Comparison of ENCODE assay signal across 2 cellular contexts in the genomic region with DNA sequence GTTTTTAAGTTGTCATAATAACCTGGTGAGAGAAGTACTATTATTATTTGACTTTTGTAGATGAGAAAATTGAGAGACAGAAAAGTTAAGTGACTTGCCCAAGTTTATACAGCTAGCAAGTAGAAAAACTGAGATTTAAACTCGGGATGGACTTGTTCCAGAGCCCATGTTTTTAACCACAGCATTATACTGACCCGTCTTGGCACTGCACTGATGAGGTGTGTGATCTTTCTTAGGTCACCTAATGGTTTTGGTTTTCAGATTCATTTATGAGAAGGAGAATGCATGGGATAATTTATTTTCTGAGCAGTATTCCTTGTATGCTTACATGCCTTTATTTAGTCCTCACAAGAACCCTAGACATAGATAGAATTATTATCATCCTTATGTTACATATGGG.
TF ChIP-seq lines count a peak whose summit lies in the region.

No MANE protein-coding gene starts in this region.

TF ChIP-seq in HCT116, 20 proteins besides CTCF, POLR2A, EP300 and RAD21:
- no peak for TF ChIP-seq ELF1 (IDR thresholded peaks at IDR 0.05; ENCODE audit: borderline replicate concordance, low read depth)
- TF ChIP-seq EGR1 (IDR thresholded peaks at IDR 0.05; ENCODE audit: low read depth): no peak
- TF ChIP-seq CBX3 (IDR thresholded peaks at IDR 0.05; ENCODE audit: low read depth): no peak
- no peak for TF ChIP-seq ZFX (IDR thresholded peaks at IDR 0.05)
- no peak for TF ChIP-seq CEBPB (IDR thresholded peaks at IDR 0.05; ENCODE audit: low read depth)
- TF ChIP-seq TCF7L2 (IDR thresholded peaks at IDR 0.05; ENCODE audit: borderline replicate concordance, extremely low read depth, insufficient read depth, insufficient read length): no peak
- TF ChIP-seq SP1 (IDR thresholded peaks at IDR 0.05; ENCODE audit: low read depth): no peak
- TF ChIP-seq JUND (IDR thresholded peaks at IDR 0.05): no peak
- TF ChIP-seq, protein P1, sequence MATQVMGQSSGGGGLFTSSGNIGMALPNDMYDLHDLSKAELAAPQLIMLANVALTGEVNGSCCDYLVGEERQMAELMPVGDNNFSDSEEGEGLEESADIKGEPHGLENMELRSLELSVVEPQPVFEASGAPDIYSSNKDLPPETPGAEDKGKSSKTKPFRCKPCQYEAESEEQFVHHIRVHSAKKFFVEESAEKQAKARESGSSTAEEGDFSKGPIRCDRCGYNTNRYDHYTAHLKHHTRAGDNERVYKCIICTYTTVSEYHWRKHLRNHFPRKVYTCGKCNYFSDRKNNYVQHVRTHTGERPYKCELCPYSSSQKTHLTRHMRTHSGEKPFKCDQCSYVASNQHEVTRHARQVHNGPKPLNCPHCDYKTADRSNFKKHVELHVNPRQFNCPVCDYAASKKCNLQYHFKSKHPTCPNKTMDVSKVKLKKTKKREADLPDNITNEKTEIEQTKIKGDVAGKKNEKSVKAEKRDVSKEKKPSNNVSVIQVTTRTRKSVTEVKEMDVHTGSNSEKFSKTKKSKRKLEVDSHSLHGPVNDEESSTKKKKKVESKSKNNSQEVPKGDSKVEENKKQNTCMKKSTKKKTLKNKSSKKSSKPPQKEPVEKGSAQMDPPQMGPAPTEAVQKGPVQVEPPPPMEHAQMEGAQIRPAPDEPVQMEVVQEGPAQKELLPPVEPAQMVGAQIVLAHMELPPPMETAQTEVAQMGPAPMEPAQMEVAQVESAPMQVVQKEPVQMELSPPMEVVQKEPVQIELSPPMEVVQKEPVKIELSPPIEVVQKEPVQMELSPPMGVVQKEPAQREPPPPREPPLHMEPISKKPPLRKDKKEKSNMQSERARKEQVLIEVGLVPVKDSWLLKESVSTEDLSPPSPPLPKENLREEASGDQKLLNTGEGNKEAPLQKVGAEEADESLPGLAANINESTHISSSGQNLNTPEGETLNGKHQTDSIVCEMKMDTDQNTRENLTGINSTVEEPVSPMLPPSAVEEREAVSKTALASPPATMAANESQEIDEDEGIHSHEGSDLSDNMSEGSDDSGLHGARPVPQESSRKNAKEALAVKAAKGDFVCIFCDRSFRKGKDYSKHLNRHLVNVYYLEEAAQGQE (IDR thresholded peaks at IDR 0.05; ENCODE audit: low read depth): no peak
- no peak for TF ChIP-seq MAX (IDR thresholded peaks at IDR 0.05)
TF ChIP-seq in HCT116: peak in this region for 0.

TF ChIP-seq in endothelial cell of umbilical vein, 7 proteins besides CTCF, POLR2A, EP300 and RAD21:
- TF ChIP-seq EZH2 (IDR thresholded peaks at IDR 0.05; ENCODE audit: borderline replicate concordance, low read depth, low read length, severe bottlenecking) (no peak), FOS (IDR thresholded peaks at IDR 0.05; ENCODE audit: borderline replicate concordance, insufficient read depth, low read length) (no peak), GATA2 (IDR thresholded peaks at IDR 0.05; ENCODE audit: insufficient read depth, insufficient read length, low read depth, low read length) (no peak), MYC (IDR thresholded peaks at IDR 0.05; ENCODE audit: low read depth, low read length) (no peak), POLR2AphosphoS5 (IDR thresholded peaks at IDR 0.05; ENCODE audit: insufficient read depth, low read depth, low read length) (no peak), JUN (IDR thresholded peaks at IDR 0.05; ENCODE audit: borderline replicate concordance, insufficient read depth, insufficient read length, low read depth) (no peak), MAX (IDR thresholded peaks at IDR 0.05; ENCODE audit: insufficient read depth, insufficient read length) (no peak)
